In the genomic region with DNA sequence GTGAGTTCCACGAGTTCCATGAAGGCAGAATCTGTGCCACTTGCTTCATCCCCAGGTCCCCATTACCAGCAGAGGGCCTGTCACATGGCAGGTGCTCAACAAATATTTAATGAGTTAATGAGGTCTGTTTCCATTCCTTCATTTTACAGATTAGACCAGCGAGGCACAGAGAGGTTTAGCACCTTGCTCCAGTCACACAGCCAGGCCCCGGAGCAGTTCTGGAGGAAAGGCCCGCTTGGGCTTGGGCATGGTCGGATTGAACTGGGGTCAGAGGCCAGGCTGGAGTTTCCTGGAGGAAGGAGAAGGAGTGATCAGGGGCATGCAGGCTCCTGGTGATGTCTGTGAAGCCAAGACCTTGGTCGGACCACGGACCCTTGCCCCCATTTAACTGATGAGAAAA, we compare ENCODE assay signal across 14 cellular contexts. TPM values are rescaled to one million over a fixed set of nuclear protein-coding genes. Genes with fewer than 3 reads are reported as not detected.
DNase-seq lines count a peak whose midpoint lies in the region; ATAC-seq and TF ChIP-seq lines count a peak whose summit lies in the region.
"Had no signal": no experiment of that assay in that cellular context is flagged by ENCODE, and none has a peak within 500 bp of the region (broad histone marks: within the 10 kb centered on the region; RNA-seq: fewer than 3 reads in every experiment).

No MANE protein-coding gene starts in this region.

- CTCF ChIA-PET in IMR-90 (lab: Yijun Ruan, JAX): interaction anchor here (0.8 to 1.1 kb wide), 3 partner anchors 177 to 331 kb away, joined by 3 to 4 read pairs (median 4); a partner anchor contains a TSS

- H3K9me3 Mint-ChIP-seq in glutamatergic neuron (ENCODE audit: unreplicated experiment): peaks cover 8% of the 10 kb centered on the region
- H3K9me3 Mint-ChIP-seq: activated CD4-positive, alpha-beta memory T cell treated with anti-CD3 and anti-CD28 coated beads, Interleukin-2, amount 10 ng/mL, durations not matched to agents 7 days and 5 days; activated T-cell treated with anti-CD3 and anti-CD28 coated beads, Interleukin-2, amount 50 U/mL, for 24 hours; nephron; stimulated activated naive CD8-positive, alpha-beta T cell treated with anti-CD3 and anti-CD28 coated beads, Interleukin-15, amount 100 ng/mL, for 72 hours had no signal

- H3K14ac ChIP-seq in IMR-90 (replicated peaks; ENCODE audit: low read depth, low read length): no peak overlapping the region

- TF ChIP-seq POLR2A in IMR-90 (IDR thresholded peaks at IDR 0.05; ENCODE audit: low read depth, low read length): no peak

- no peaks in the 10 kb centered on the region for H3K36me3 Mint-ChIP-seq in glutamatergic neuron (ENCODE audit: unreplicated experiment)

- peak overlapping the region; percentile 75 for H3K4ac ChIP-seq in IMR-90 (ENCODE audit: low read depth, low read length)

- peak overlapping the region; percentile 54; the same call in 1 of the 2 replicates for H2BK120ac ChIP-seq in IMR-90 (ENCODE audit: low read depth, low read length)

- peak overlapping the region; percentile 63; the same call in 1 of the 3 replicates for H2BK15ac ChIP-seq in IMR-90 (ENCODE audit: low read depth, low read length)

- peaks cover 19% of the 10 kb centered on the region for H3K9me1 ChIP-seq in IMR-90 (ENCODE audit: insufficient read depth, low read length)

- H2AFZ ChIP-seq in IMR-90 (replicated peaks; ENCODE audit: low read length, poor library complexity): peak overlapping the region; percentile 5

- no peak for DNase-seq in IMR-90
- DNase-seq in glutamatergic neuron: no peak
- DNase-seq in NK-92 (lab: John Stamatoyannopoulos, UW; ENCODE audit: unreplicated experiment): no peak
- DNase-seq in iPS-NIHi11 (ENCODE audit: low spot score): no peak
- DNase-seq: NCI-H1694 had no signal

- ATAC-seq in IMR-90 (ENCODE audit: low read depth) (no peak), HG03175 (IDR thresholded peaks at IDR 0.05; ENCODE audit: unreplicated experiment) (no peak)

- in situ Hi-C loops in IMR-90 (cut with MboI; ENCODE audit: low sequenced_read_pairs): loop anchor here (5.0 kb wide), 1 partner anchor 333 kb away; no protein-coding TSS in a partner anchor

- H3K4me3 ChIP-seq in BLaER1 (no peak overlapping the region), IMR-90 (ENCODE audit: insufficient read depth, low read depth, low read length) (no peak overlapping the region)
- H3K4me3 ChIP-seq: upper lobe of right lung had no signal

- peak overlapping the region; percentile 6 for H2AK9ac ChIP-seq in IMR-90 (replicated peaks; ENCODE audit: low read depth, low read length, poor library complexity)

- H3K4me1 ChIP-seq in BLaER1 (peaks cover 51% of the 10 kb centered on the region), IMR-90 (ENCODE audit: control insufficient read depth, insufficient read depth, low read length) (peaks cover 30% of the 10 kb centered on the region)

- H3K27me3 ChIP-seq in BLaER1 (peaks cover 36% of the 10 kb centered on the region), IMR-90 (ENCODE audit: control insufficient read depth, insufficient read depth, low read length) (no peaks in the 10 kb centered on the region)
- H3K27me3 ChIP-seq: upper lobe of right lung had no signal

- no peak overlapping the region for H4K5ac ChIP-seq in IMR-90 (ENCODE audit: low read depth, low read length)

- H3K27me3 Mint-ChIP-seq in glutamatergic neuron (ENCODE audit: unreplicated experiment): peaks cover 9% of the 10 kb centered on the region

- H4K20me1 ChIP-seq in BLaER1 (peaks cover 39% of the 10 kb centered on the region), IMR-90 (ENCODE audit: insufficient read depth, low read length) (peaks cover 10% of the 10 kb centered on the region)

- POLR2A ChIA-PET in IMR-90 (lab: Charles Lee; ENCODE audit: unreplicated experiment): no interaction called here

- H3K4me1 Mint-ChIP-seq in glutamatergic neuron (ENCODE audit: low read depth, unreplicated experiment): peaks cover 10% of the 10 kb centered on the region

- H3K18ac ChIP-seq in IMR-90 (ENCODE audit: low read depth, low read length): no peak overlapping the region

- TF ChIP-seq CTCF in IMR-90 (conservative IDR thresholded peaks at IDR 0.05; ENCODE audit: low read depth, low read length) (no peak), glutamatergic neuron (IDR thresholded peaks at IDR 0.05; ENCODE audit: partially characterized antibody, unreplicated experiment) (no peak)

- peak overlapping the region; percentile 91 for H3K4me2 ChIP-seq in BLaER1
- H3K4me2 ChIP-seq in IMR-90 (ENCODE audit: low read depth, low read length): no peak overlapping the region

- H3K9me3 ChIP-seq in BLaER1 (no peaks in the 10 kb centered on the region), IMR-90 (ENCODE audit: control insufficient read depth, insufficient read depth, low read length) (no peaks in the 10 kb centered on the region)
- H3K9me3 ChIP-seq: upper lobe of right lung had no signal

- H2BK20ac ChIP-seq in IMR-90 (ENCODE audit: low read depth, low read length): peak overlapping the region; percentile 65

- WGBS in IMR-90 (ENCODE audit: extremely low coverage in 2 of 2, insufficient read length in 1 of 2), 2 experiments: 100% methylated on average over 2 of the region's 7 CpGs; no CpG with 5 or more reads in 1 of the 2 experiments

- peaks cover 4 to 21% of the 10 kb centered on the region in 2 experiments for H3K79me1 ChIP-seq in IMR-90 (ENCODE audit: low read depth in 1 of 2, low read length in 2 of 2)

- peak overlapping the region; percentile 12 for H3K4me3 Mint-ChIP-seq in glutamatergic neuron (ENCODE audit: unreplicated experiment)
- H3K4me3 Mint-ChIP-seq: activated T-cell treated with anti-CD3 and anti-CD28 coated beads, Interleukin-2, amount 50 U/mL, for 24 hours had no signal

- no peak overlapping the region for H4K8ac ChIP-seq in IMR-90 (ENCODE audit: low read depth in 2 of 2, low read length in 2 of 2)

- TF ChIP-seq RAD21 in IMR-90 (IDR thresholded peaks at IDR 0.05; ENCODE audit: low read length): no peak

- H4K91ac ChIP-seq in IMR-90 (ENCODE audit: insufficient read depth, low read depth, low read length): peak overlapping the region; percentile 18; the same call in 1 of the 2 replicates

- H3K9ac ChIP-seq in BLaER1 (no peak overlapping the region), IMR-90 (ENCODE audit: low read depth, low read length) (no peak overlapping the region)

- H3K23ac ChIP-seq in IMR-90 (ENCODE audit: low read depth, low read length): no peak overlapping the region

- no peaks in the 10 kb centered on the region for H3K36me3 ChIP-seq in BLaER1
- H3K36me3 ChIP-seq in IMR-90 (ENCODE audit: control insufficient read depth, insufficient read depth, low read length): no peaks in the 10 kb centered on the region
- H3K36me3 ChIP-seq: upper lobe of right lung, WERI-Rb-1 had no signal

- H3K27ac Mint-ChIP-seq in glutamatergic neuron (ENCODE audit: unreplicated experiment): no peak overlapping the region
- H3K27ac Mint-ChIP-seq: activated CD4-positive, alpha-beta memory T cell treated with anti-CD3 and anti-CD28 coated beads, Interleukin-2, amount 10 ng/mL, durations not matched to agents 7 days and 5 days; activated T-cell treated with anti-CD3 and anti-CD28 coated beads, Interleukin-2, amount 50 U/mL, for 24 hours; progenitor cell of endocrine pancreas had no signal

- no peak overlapping the region for H2BK5ac ChIP-seq in IMR-90 (ENCODE audit: low read depth, low read length, poor library complexity, severe bottlenecking)

- no TSS peak for BruUV-seq in IMR-90 (replicated peaks; lab: Mats Ljungman, UMichigan)

- intact Hi-C loops in IMR-90 (cut with micrococcal nuclease): loop anchor here (1.0 to 10.0 kb wide), 4 partner anchors 185 to 716 kb away; a partner anchor contains a TSS

- no peak overlapping the region for H3K56ac ChIP-seq in IMR-90 (ENCODE audit: extremely low read depth, insufficient read depth, low read length)

- dilution Hi-C loops in IMR-90 (cut with HindIII; ENCODE audit: low sequenced_read_pairs, unreplicated experiment): no loop called here

- peak overlapping the region; percentile 7; the same call in 1 of the 2 replicates for H3K27ac ChIP-seq in BLaER1
- no peak overlapping the region for H3K27ac ChIP-seq in IMR-90 (ENCODE audit: insufficient read depth, low read length)
- H3K27ac ChIP-seq: WERI-Rb-1 had no signal

- peak overlapping the region; percentile 70 for H2AK5ac ChIP-seq in IMR-90 (ENCODE audit: low read depth, low read length)

TF ChIP-seq in IMR-90, 13 proteins besides CTCF, POLR2A, EP300 and RAD21 (continues in another document):
- no peak for TF ChIP-seq FOS (IDR thresholded peaks at IDR 0.05; ENCODE audit: low read depth, low read length)

RNA-seq across cellular contexts. Expression of a gene that starts 4.0 kb away (rescaled TPM):
- total RNA-seq in IMR-90 (2012; rRNA removed): 11.9 and 12.5 TPM in 2 replicates
- polyA plus RNA-seq in IMR-90 (2012; rRNA removed): 32.9 and 42.2 TPM in 2 replicates
- polyA plus RNA-seq in IMR-90 (2012; cell fraction: cytosol; rRNA removed): 18.6 and 48.3 TPM in 2 replicates
- 25.4 and 59.2 TPM in 2 replicates for polyA plus RNA-seq in IMR-90 (2012; cell fraction: nucleus; rRNA removed; ENCODE audit: low replicate concordance)
- total RNA-seq in glutamatergic neuron (ENCODE audit: unreplicated experiment): 15.8 TPM

RNA-seq across cellular contexts. Expression of a gene that starts 9.8 kb away (rescaled TPM):
- total RNA-seq in IMR-90 (2012; rRNA removed) (0.28 and 0.36 TPM in 2 replicates), glutamatergic neuron (ENCODE audit: unreplicated experiment) (11.9 TPM)
- 2.7 and 3.6 TPM in 2 replicates for polyA plus RNA-seq in IMR-90 (2012; rRNA removed)
- 2.5 and 3.4 TPM in 2 replicates for polyA plus RNA-seq in IMR-90 (2012; cell fraction: cytosol; rRNA removed)
- 22.0 and 36.8 TPM in 2 replicates for polyA plus RNA-seq in IMR-90 (2012; cell fraction: nucleus; rRNA removed; ENCODE audit: low replicate concordance)

RNA-seq across cellular contexts. Expression of a gene that starts 16.9 kb away (rescaled TPM):
- 10.8 TPM in 2 replicates for total RNA-seq in IMR-90 (2012; rRNA removed)
- polyA plus RNA-seq in IMR-90 (2012; rRNA removed): 60.6 and 60.9 TPM in 2 replicates
- polyA plus RNA-seq in IMR-90 (2012; cell fraction: cytosol; rRNA removed): 40.8 and 52.3 TPM in 2 replicates
- 40.3 and 50.7 TPM in 2 replicates for polyA plus RNA-seq in IMR-90 (2012; cell fraction: nucleus; rRNA removed; ENCODE audit: low replicate concordance)
- 35.3 TPM for total RNA-seq in glutamatergic neuron (ENCODE audit: unreplicated experiment)

RNA-seq across cellular contexts. Expression of a gene that starts 21.4 kb away (rescaled TPM):
- 35.3 and 35.7 TPM in 2 replicates for total RNA-seq in IMR-90 (2012; rRNA removed)
- 47.6 and 48.6 TPM in 2 replicates for polyA plus RNA-seq in IMR-90 (2012; rRNA removed)
- polyA plus RNA-seq in IMR-90 (2012; cell fraction: cytosol; rRNA removed): 41.6 and 60.0 TPM in 2 replicates
- 105 and 190 TPM in 2 replicates for polyA plus RNA-seq in IMR-90 (2012; cell fraction: nucleus; rRNA removed; ENCODE audit: low replicate concordance)
- 26.1 TPM for total RNA-seq in glutamatergic neuron (ENCODE audit: unreplicated experiment)

RNA-seq across cellular contexts. Expression of a gene that starts 43.3 kb away (rescaled TPM):
- 44.8 and 51.4 TPM in 2 replicates for total RNA-seq in IMR-90 (2012; rRNA removed)
- polyA plus RNA-seq in IMR-90 (2012; rRNA removed): 119 and 126 TPM in 2 replicates
- polyA plus RNA-seq in IMR-90 (2012; cell fraction: cytosol; rRNA removed): 146 and 387 TPM in 2 replicates
- polyA plus RNA-seq in IMR-90 (2012; cell fraction: nucleus; rRNA removed; ENCODE audit: low replicate concordance): 158 and 207 TPM in 2 replicates
- total RNA-seq in glutamatergic neuron (ENCODE audit: unreplicated experiment): 121 TPM
